ENCODE assay signal across 1 cellular context in the genomic region with DNA sequence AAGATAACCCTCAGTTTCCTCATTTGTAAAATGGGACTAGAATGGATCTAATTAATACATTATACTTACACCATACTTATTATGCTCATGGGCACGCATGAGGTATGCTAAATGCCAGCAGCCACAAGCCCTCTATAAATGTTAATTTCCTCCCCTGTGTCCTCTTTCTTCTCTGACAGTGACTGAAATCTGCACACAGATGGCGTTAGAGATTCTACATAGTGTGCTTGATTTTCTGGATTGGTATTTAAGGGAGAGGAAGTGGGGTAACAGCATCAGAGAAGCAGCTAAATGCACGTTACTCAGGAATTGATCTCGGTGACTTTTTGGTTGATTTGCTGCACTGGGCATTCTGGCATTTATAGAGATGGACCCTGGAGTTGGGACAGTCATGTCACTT.
TF ChIP-seq lines count a peak whose summit lies in the region.

No MANE protein-coding gene starts in this region.

TF ChIP-seq in K562, 482 proteins besides CTCF, POLR2A, EP300 and RAD21:
- TF ChIP-seq SPI1 (IDR thresholded peaks at IDR 0.05; ENCODE audit: borderline replicate concordance, low read depth, low read length), result 0 out of 2 replicates have a peak, but pooled peaks have one; percentile 7
- no peak for TF ChIP-seq ZNF668 (CRISPR knock-in tag; IDR thresholded peaks at IDR 0.05)
- TF ChIP-seq SUPT5H (IDR thresholded peaks at IDR 0.05), result no peak
- no peak for TF ChIP-seq CHD1 (IDR thresholded peaks at IDR 0.05; ENCODE audit: low read length)
